13 cellular contexts compared by ENCODE assay signal in genomic region chr9:87122947-87123685, GRCh38.
A peak's percentile ranks its signal among the peaks of the same experiment; 100 is the strongest.
DNase-seq lines count a peak whose midpoint lies in the region; FAIRE-seq and TF ChIP-seq lines count a peak whose summit lies in the region.
"Had no signal": no experiment of that assay in that cellular context is flagged by ENCODE, and none has a peak within 500 bp of the region (broad histone marks: within the 10 kb centered on the region; RNA-seq: fewer than 3 reads in every experiment).

No MANE protein-coding gene starts in this region.

- H3K27me3 ChIP-seq in GM23248 (replicated peaks; ENCODE audit: insufficient read depth), result no peaks in the 10 kb centered on the region
- H3K27me3 ChIP-seq in astrocyte (ENCODE audit: insufficient read depth, low read length), result no peaks in the 10 kb centered on the region
- no peaks in the 10 kb centered on the region for H3K27me3 ChIP-seq in mesenchymal stem cell (ENCODE audit: control insufficient read depth in 1 of 2, insufficient read depth in 1 of 2, low read length in 2 of 2)
- H3K27me3 ChIP-seq in Karpas-422 (ENCODE audit: low read length), result no peaks in the 10 kb centered on the region

- H2AK5ac ChIP-seq in mesenchymal stem cell (ENCODE audit: low read length, severe bottlenecking), result no peak overlapping the region

- H3K9ac ChIP-seq in GM23248 (no peak overlapping the region), astrocyte (ENCODE audit: low read length) (no peak overlapping the region), mesenchymal stem cell (ENCODE audit: low read length) (peak overlapping the region; percentile 75), Karpas-422 (ENCODE audit: low read length) (no peak overlapping the region)

- no peak overlapping the region for H4K8ac ChIP-seq in mesenchymal stem cell (ENCODE audit: low read length)

- H3K4me3 ChIP-seq in GM23248, result no peak overlapping the region
- no peak overlapping the region for H3K4me3 ChIP-seq in astrocyte (ENCODE audit: insufficient read depth, low read depth, low read length)
- H3K4me3 ChIP-seq in mesenchymal stem cell (ENCODE audit: insufficient read depth in 1 of 2, low read depth in 1 of 2, low read length in 2 of 2), result peak overlapping the region in 1 of 2 experiments; percentile 50
- H3K4me3 ChIP-seq in Karpas-422 (ENCODE audit: low read length), result no peak overlapping the region
- H3K4me3 ChIP-seq: HAP-1 had no signal

- no peak overlapping the region for H3K4me3 Mint-ChIP-seq in astrocyte (ENCODE audit: unreplicated experiment)
- no peak overlapping the region for H3K4me3 Mint-ChIP-seq in CD14-positive monocyte
- H3K4me3 Mint-ChIP-seq: activated naive CD8-positive, alpha-beta T cell had no signal

- H3K36me3 Mint-ChIP-seq in astrocyte (ENCODE audit: low read depth, unreplicated experiment) (no peaks in the 10 kb centered on the region), CD14-positive monocyte (no peaks in the 10 kb centered on the region)
- H3K36me3 Mint-ChIP-seq: activated naive CD8-positive, alpha-beta T cell had no signal

- DNase-seq in AG08396 (ENCODE audit: low spot score) (peak; percentile 28), GM23248 (peak; percentile 88), astrocyte (ENCODE audit: low read depth) (peak; percentile 71), mesenchymal stem cell (peak; percentile 87), GM12891 (ENCODE audit: insufficient read length, low spot score) (no peak), CD14-positive monocyte (ENCODE audit: low spot score) (no peak), Karpas-422 (no peak)
- no peak for DNase-seq in activated effector memory CD4-positive, alpha-beta T cell treated with anti-CD3 and anti-CD28 coated beads, Interleukin-2, amount 50 U/mL, for 16 hours
- DNase-seq: DMS153, mesendoderm, NCI-H1417 treated with DMSO at 0.1 percent for 48 hours had no signal

- no peak overlapping the region for H3K4ac ChIP-seq in mesenchymal stem cell (ENCODE audit: low read depth in 1 of 2, low read length in 2 of 2)

- intact Hi-C loops in CD14-positive monocyte (cut with micrococcal nuclease), result no loop called here

- no peak overlapping the region for H2BK15ac ChIP-seq in mesenchymal stem cell (ENCODE audit: low read depth, poor library complexity, severe bottlenecking)

- TF ChIP-seq POLR2A in GM12891 (IDR thresholded peaks at IDR 0.05; ENCODE audit: low read depth, low read length), result no peak

- H3K27ac Mint-ChIP-seq in astrocyte (ENCODE audit: unreplicated experiment) (no peak overlapping the region), CD14-positive monocyte (no peak overlapping the region)
- H3K27ac Mint-ChIP-seq: activated naive CD8-positive, alpha-beta T cell had no signal

- no peak overlapping the region for H2BK120ac ChIP-seq in mesenchymal stem cell (ENCODE audit: low read depth, low read length)

- H3K18ac ChIP-seq in mesenchymal stem cell (ENCODE audit: low read depth in 1 of 2, low read length in 2 of 2), result no peak overlapping the region

- no peaks in the 10 kb centered on the region for H3K79me1 ChIP-seq in mesenchymal stem cell (replicated peaks; ENCODE audit: low read length, poor library complexity, severe bottlenecking)

- H3K9me3 Mint-ChIP-seq in astrocyte (ENCODE audit: unreplicated experiment) (no peaks in the 10 kb centered on the region), CD14-positive monocyte (peaks cover 0 to 6% (median 0%) of the 10 kb centered on the region in 7 donors)

- peaks cover 22% of the 10 kb centered on the region for H3F3A ChIP-seq in GM23248 (ENCODE audit: insufficient read depth)

- H2AFZ ChIP-seq in GM23248, result peak overlapping the region; percentile 33; the same call in 1 of the 2 replicates
- no peak overlapping the region for H2AFZ ChIP-seq in astrocyte (ENCODE audit: low read depth, low read length)
- no peak overlapping the region for H2AFZ ChIP-seq in mesenchymal stem cell (ENCODE audit: low read depth, low read length)
- H2AFZ ChIP-seq in Karpas-422 (ENCODE audit: low read length), result no peak overlapping the region

- 29 to 30% methylated on average over 6 of the region's 6 CpGs for WGBS in GM23248 (ENCODE audit: low coverage in 1 of 2, low lambda C conversion rate in 2 of 2, missing lambda C conversion rate in 2 of 2), 2 experiments
- 43% methylated on average over 4 of the region's 6 CpGs for WGBS in mesenchymal stem cell

- H3K79me2 ChIP-seq in GM23248 (ENCODE audit: insufficient read depth) (no peaks in the 10 kb centered on the region), astrocyte (ENCODE audit: insufficient read depth, low read length) (no peaks in the 10 kb centered on the region), Karpas-422 (ENCODE audit: low read length) (no peaks in the 10 kb centered on the region)

- no peak overlapping the region for H2BK12ac ChIP-seq in mesenchymal stem cell (ENCODE audit: low read length in 2 of 2)

- H3K4me1 Mint-ChIP-seq in astrocyte (ENCODE audit: low read depth, unreplicated experiment), result peaks cover 5% of the 10 kb centered on the region
- H3K4me1 Mint-ChIP-seq in CD14-positive monocyte, result no peaks in the 10 kb centered on the region

- H3K23ac ChIP-seq in mesenchymal stem cell (ENCODE audit: low read length in 2 of 2), result no peak overlapping the region

- no peak overlapping the region for H3K14ac ChIP-seq in mesenchymal stem cell (ENCODE audit: low read length in 2 of 2)

- H4K20me1 ChIP-seq in GM23248 (ENCODE audit: insufficient read depth), result no peaks in the 10 kb centered on the region
- no peaks in the 10 kb centered on the region for H4K20me1 ChIP-seq in astrocyte (ENCODE audit: insufficient read depth, low read length)
- no peaks in the 10 kb centered on the region for H4K20me1 ChIP-seq in Karpas-422 (ENCODE audit: insufficient read depth, low read depth, low read length)

- H3K27ac ChIP-seq in GM23248, result peak overlapping the region; percentile 49
- no peak overlapping the region for H3K27ac ChIP-seq in astrocyte (ENCODE audit: low read depth, low read length)
- H3K27ac ChIP-seq in mesenchymal stem cell (ENCODE audit: low read length, poor library complexity, severe bottlenecking), result no peak overlapping the region
- H3K27ac ChIP-seq in Karpas-422 (ENCODE audit: low read length), result no peak overlapping the region

- TF ChIP-seq CTCF in astrocyte (IDR thresholded peaks at IDR 0.05; ENCODE audit: insufficient read depth, low read depth, low read length), result no peak
- TF ChIP-seq CTCF in CD14-positive monocyte (IDR thresholded peaks at IDR 0.05), result no peak

- H3K4me1 ChIP-seq in GM23248 (ENCODE audit: insufficient read depth) (peaks cover 27% of the 10 kb centered on the region), astrocyte (ENCODE audit: insufficient read depth, low read length) (peaks cover 5% of the 10 kb centered on the region), mesenchymal stem cell (ENCODE audit: control insufficient read depth, insufficient read depth, low read depth, low read length) (no peaks in the 10 kb centered on the region), Karpas-422 (ENCODE audit: low read length) (no peaks in the 10 kb centered on the region)
- H3K4me1 ChIP-seq: HAP-1 had no signal

- H3K4me2 ChIP-seq in GM23248 (ENCODE audit: unreplicated experiment) (peak overlapping the region; percentile 61), astrocyte (ENCODE audit: low read length) (peak overlapping the region; percentile 27), mesenchymal stem cell (ENCODE audit: low read length, poor library complexity, severe bottlenecking) (no peak overlapping the region), Karpas-422 (ENCODE audit: low read depth, low read length, poor library complexity, severe bottlenecking) (no peak overlapping the region)

- no peak overlapping the region for H4K91ac ChIP-seq in mesenchymal stem cell (ENCODE audit: low read length)

- H3K9me3 ChIP-seq in GM23248 (ENCODE audit: low read depth) (no peaks in the 10 kb centered on the region), astrocyte (ENCODE audit: insufficient read depth, low read depth, low read length) (no peaks in the 10 kb centered on the region), mesenchymal stem cell (ENCODE audit: control insufficient read depth, low read length) (no peaks in the 10 kb centered on the region), Karpas-422 (ENCODE audit: low read length) (no peaks in the 10 kb centered on the region)
- H3K9me3 ChIP-seq: HAP-1 had no signal

- H2BK5ac ChIP-seq in mesenchymal stem cell (ENCODE audit: low read depth, low read length, poor library complexity, severe bottlenecking), result no peak overlapping the region

- no peaks in the 10 kb centered on the region for H3K9me2 ChIP-seq in GM23248 (ENCODE audit: insufficient read depth)
- H3K9me2 ChIP-seq in Karpas-422 (replicated peaks; ENCODE audit: insufficient read depth, low read length), result no peaks in the 10 kb centered on the region

- peak; percentile 88 for FAIRE-seq in astrocyte (lab: Jason Lieb, UNC)
- no peak for FAIRE-seq in GM12891 (lab: Jason Lieb, UNC)

- H3K27me3 Mint-ChIP-seq in astrocyte (ENCODE audit: low read depth, unreplicated experiment) (no peaks in the 10 kb centered on the region), CD14-positive monocyte (ENCODE audit: low read depth in 3 of 3) (peaks cover 4 to 11% (median 5%) of the 10 kb centered on the region in 3 donors)

- H3K36me3 ChIP-seq in GM23248 (ENCODE audit: low read depth) (no peaks in the 10 kb centered on the region), astrocyte (ENCODE audit: insufficient read depth, low read length) (no peaks in the 10 kb centered on the region), mesenchymal stem cell (ENCODE audit: control insufficient read depth in 1 of 2, insufficient read depth in 2 of 2, low read depth in 1 of 2, low read length in 2 of 2) (no peaks in the 10 kb centered on the region), Karpas-422 (ENCODE audit: insufficient read depth, low read length) (no peaks in the 10 kb centered on the region)
- H3K36me3 ChIP-seq: HAP-1 had no signal

- in situ Hi-C loops in GM23248 (cut with MboI), result no loop called here

TF ChIP-seq in GM12891, 5 proteins besides CTCF, POLR2A, EP300 and RAD21:
- no peak for TF ChIP-seq TAF1 (IDR thresholded peaks at IDR 0.05; ENCODE audit: low read depth, low read length)
- TF ChIP-seq POLR2AphosphoS5 (IDR thresholded peaks at IDR 0.05; ENCODE audit: low read depth, low read length), result no peak

Comparison
In these comparisons a context has a peak if more than half of its experiments do, and no peak if none do; other contexts are left out.
1. DNase-seq: peak in AG08396 (single experiment), GM23248 (single experiment), astrocyte (single experiment) and mesenchymal stem cell (single experiment); none in GM12891 (single experiment), CD14-positive monocyte (single experiment), activated effector memory CD4-positive, alpha-beta T cell treated with anti-CD3 and anti-CD28 coated beads, Interleukin-2, amount 50 U/mL, for 16 hours (single experiment) and Karpas-422 (single experiment).
2. H3K4me2 ChIP-seq: peak in GM23248 (single experiment) and astrocyte (single experiment); none in mesenchymal stem cell (single experiment) and Karpas-422 (single experiment).